25 cellular contexts compared by ENCODE assay signal in genomic region chr4:184991860-184992259, GRCh38. TPM values are rescaled to one million over a fixed set of nuclear protein-coding genes. Genes with fewer than 3 reads are reported as not detected.
DNase-seq lines count a peak whose midpoint lies in the region; ATAC-seq, FAIRE-seq and TF ChIP-seq lines count a peak whose summit lies in the region.
"Had no signal": no experiment of that assay in that cellular context is flagged by ENCODE, and none has a peak within 500 bp of the region (broad histone marks: within the 10 kb centered on the region; RNA-seq: fewer than 3 reads in every experiment).

No MANE protein-coding gene starts in this region.

- H3K4me3 ChIP-seq in A549 (no peak overlapping the region), K562 (no peak overlapping the region), kidney (ENCODE audit: low read length in 2 of 2) (no peak overlapping the region)
- H3K4me3 ChIP-seq: BLaER1 had no signal

- peaks cover 25 to 52% of the 10 kb centered on the region in 2 experiments for H3K27me3 ChIP-seq in K562 (ENCODE audit: control insufficient read depth in 2 of 2, insufficient read depth in 2 of 2, low read length in 2 of 2)
- H3K27me3 ChIP-seq: BLaER1 had no signal

- H3K79me2 ChIP-seq in K562 (ENCODE audit: control insufficient read depth, insufficient read depth, low read length), result no peaks in the 10 kb centered on the region

- no peak for DNase-seq in A549 (ENCODE audit: low read depth in 1 of 2, low spot score in 1 of 2)
- no peak for DNase-seq in GM12892 (ENCODE audit: insufficient read length)
- no peak for DNase-seq in K562 (ENCODE audit: extremely low read depth in 1 of 4, low spot score in 3 of 4)
- DNase-seq in kidney, result no peak
- DNase-seq: ACHN; BE2C; C1 segment of cervical spinal cord; Caco-2; Calu3; CD4-positive, alpha-beta memory T cell; CD4-positive, CD25-positive, alpha-beta regulatory T cell; CD8-positive, alpha-beta memory T cell; DMS79 treated with DMSO at 0.1 percent for 48 hours; GF-D8 had no signal

- TF ChIP-seq EP300 in A549 (IDR thresholded peaks at IDR 0.05) (no peak), K562 (IDR thresholded peaks at IDR 0.05; ENCODE audit: low read length) (no peak)

- BruUV-seq in K562 (replicated peaks; lab: Mats Ljungman, UMichigan), result no TSS peak

- TF ChIP-seq RAD21 in A549 (conservative IDR thresholded peaks at IDR 0.05 in 1 of 2, IDR thresholded peaks at IDR 0.05 in 1 of 2), result no peak
- no peak for TF ChIP-seq RAD21 in K562 (CRISPR knock-in tag; conservative IDR thresholded peaks at IDR 0.05 in 1 of 2, IDR thresholded peaks at IDR 0.05 in 1 of 2)

- WGBS in A549 (ENCODE audit: missing lambda C conversion rate), result 36% methylated on average over 6 of the region's 6 CpGs
- WGBS in K562 (ENCODE audit: insufficient coverage, low coverage, missing lambda C conversion rate), result 0% methylated on average over 6 of the region's 6 CpGs

- CTCF ChIA-PET in A549 (lab: Yijun Ruan, JAX), result interaction anchor here (0.6 to 0.7 kb wide), 2 partner anchors 14 to 270 kb away, joined by 3 read pairs; no protein-coding TSS in a partner anchor
- CTCF ChIA-PET in K562 (lab: Yijun Ruan, JAX; ENCODE audit: low intra/inter-chr PET ratio), result no interaction called here

- intact Hi-C loops in K562 (cut with micrococcal nuclease), result no loop called here
- intact Hi-C loops in kidney (cut with DNase I), result no loop called here

- in situ Hi-C loops in K562 (cut with MboI), result loop anchor here (10.0 kb wide), 1 partner anchor 1333 kb away; no protein-coding TSS in a partner anchor

- H3K9ac ChIP-seq in K562 (ENCODE audit: insufficient read depth in 1 of 2, low read depth in 2 of 2, low read length in 2 of 2), result no peak overlapping the region
- H3K9ac ChIP-seq in kidney (ENCODE audit: low read length in 2 of 2), result no peak overlapping the region
- H3K9ac ChIP-seq: BLaER1 had no signal

- TF ChIP-seq CTCF in A549 (IDR thresholded peaks at IDR 0.05) (no peak), K562 (IDR thresholded peaks at IDR 0.05 in 2 of 3, conservative IDR thresholded peaks at IDR 0.05 in 1 of 3; ENCODE audit: insufficient read depth in 2 of 3, low read depth in 1 of 3, low read length in 3 of 3) (no peak), kidney (IDR thresholded peaks at IDR 0.05; ENCODE audit: borderline replicate concordance, extremely low read depth, insufficient read depth) (no peak)

- 0 out of 2 replicates have a peak, but pooled peaks cover 3% of the 10 kb centered on the region for H4K20me1 ChIP-seq in K562 (replicated peaks; ENCODE audit: control insufficient read depth, insufficient read depth, low read length)
- H4K20me1 ChIP-seq: BLaER1 had no signal

- H3K9me3 ChIP-seq in A549, result no peaks in the 10 kb centered on the region
- H3K9me3 ChIP-seq in K562 (replicated peaks; ENCODE audit: control insufficient read depth, insufficient read depth, low read depth, low read length), result no peaks in the 10 kb centered on the region
- no peaks in the 10 kb centered on the region for H3K9me3 ChIP-seq in kidney (ENCODE audit: control insufficient read depth in 1 of 2, low read length in 2 of 2)
- H3K9me3 ChIP-seq: BE2C, BLaER1, Caco-2 had no signal

- FAIRE-seq in A549 (lab: Jason Lieb, UNC) (no peak), GM12892 (lab: Jason Lieb, UNC) (peak; percentile 5), K562 (lab: Jason Lieb, UNC) (no peak), kidney (lab: Jason Lieb, UNC) (no peak)
- FAIRE-seq: D721Med, G401.6, GM12891, GM18507 had no signal

- no peaks in the 10 kb centered on the region for H3K4me1 ChIP-seq in A549
- no peaks in the 10 kb centered on the region for H3K4me1 ChIP-seq in K562 (replicated peaks in 1 of 2; ENCODE audit: control insufficient read depth in 2 of 2, insufficient read depth in 2 of 2, low read length in 2 of 2)
- peaks cover 2 to 6% of the 10 kb centered on the region in 2 donors for H3K4me1 ChIP-seq in kidney (ENCODE audit: control insufficient read depth in 1 of 2, insufficient read depth in 1 of 2, low read depth in 1 of 2, low read length in 2 of 2)
- H3K4me1 ChIP-seq: BE2C, BLaER1, Caco-2 had no signal

- H3K36me3 ChIP-seq in K562 (ENCODE audit: control insufficient read depth, insufficient read depth, low read length) (no peaks in the 10 kb centered on the region), kidney (ENCODE audit: control insufficient read depth in 1 of 2, insufficient read depth in 2 of 2, low read length in 2 of 2) (no peaks in the 10 kb centered on the region)
- H3K36me3 ChIP-seq: BE2C, BLaER1 had no signal

- H3K4me2 ChIP-seq in A549 (no peak overlapping the region), K562 (ENCODE audit: insufficient read depth, low read length) (no peak overlapping the region)
- H3K4me2 ChIP-seq: BLaER1 had no signal

- TF ChIP-seq POLR2A in A549 (IDR thresholded peaks at IDR 0.05; ENCODE audit: low read length), result no peak
- TF ChIP-seq POLR2A in GM12892 (IDR thresholded peaks at IDR 0.05; ENCODE audit: low read depth, low read length), result no peak
- no peak for TF ChIP-seq POLR2A in K562 (conservative IDR thresholded peaks at IDR 0.05)

- no peak for ATAC-seq in A549
- ATAC-seq in K562, result no peak
- no peak for ATAC-seq in HG03045 (IDR thresholded peaks at IDR 0.05; ENCODE audit: unreplicated experiment)

- POLR2A ChIA-PET in A549 (lab: Yijun Ruan, JAX), result no interaction called here
- POLR2A ChIA-PET in K562 (lab: Yijun Ruan, JAX), result interaction anchor here (1.5 kb wide), 1 partner anchor 10 kb away, joined by 3 read pairs; no protein-coding TSS in a partner anchor

- no peak overlapping the region for H2AFZ ChIP-seq in K562 (ENCODE audit: low read depth, low read length)

- H3K9me1 ChIP-seq in K562 (ENCODE audit: control insufficient read depth, insufficient read depth, low read length), result no peaks in the 10 kb centered on the region

- H3K27ac ChIP-seq in A549 (no peak overlapping the region), K562 (ENCODE audit: extremely low read depth, low read depth, low read length) (no peak overlapping the region), kidney (ENCODE audit: low read depth in 2 of 2, low read length in 2 of 2) (no peak overlapping the region)
- H3K27ac ChIP-seq: 22Rv1, BLaER1 had no signal

TF ChIP-seq in A549, 52 proteins besides CTCF, POLR2A, EP300 and RAD21 (continues in another document):
- TF ChIP-seq RNF2 (IDR thresholded peaks at IDR 0.05; ENCODE audit: borderline replicate concordance, low read depth) (peak; percentile 97), CBX8 (IDR thresholded peaks at IDR 0.05) (peak; percentile 96)

TF ChIP-seq in K562, 482 proteins besides CTCF, POLR2A, EP300 and RAD21 (continues in another document):
- no peak for TF ChIP-seq PRDM10 (IDR thresholded peaks at IDR 0.05; ENCODE audit: partially characterized antibody)
- TF ChIP-seq BMI1 (IDR thresholded peaks at IDR 0.05; ENCODE audit: low read length), result peak; percentile 82
- peak; percentile 16; the same call in 1 of the 2 replicates for TF ChIP-seq CXXC5 (CRISPR knock-in tag; IDR thresholded peaks at IDR 0.05)
- TF ChIP-seq RNF2 (IDR thresholded peaks at IDR 0.05), result peak; percentile 88; the same call in 1 of the 2 replicates

RNA-seq across cellular contexts. Expression of gene HELT, which starts 26.4 kb away (rescaled TPM):
- polyA plus RNA-seq in A549 (2011; rRNA removed) (not detected in 2 replicates), A549 (2017; fragmentation: RNase III; extraction: RNeasy Plus Mini Kit Qiagen cat#74134 plus additional on column Dnase treatment) (not detected in 3 replicates), K562 (2011; rRNA removed) (not detected in 2 replicates), K562 (2014; fragmentation: Illumina TruSeq; extraction: Trizol) (not detected in 2 replicates), K562 (2014; fragmentation: Nextera tagmentation; extraction: Ambion mirVana) (not detected), K562 (2014; rRNA removed) (not detected in 2 replicates), kidney (ENCODE audit: insufficient read depth, low read depth, low replicate concordance) (0.37 TPM)
- not detected in 2 replicates for polyA plus RNA-seq in A549 (2012; cell fraction: cytosol; rRNA removed)
- polyA plus RNA-seq in A549 (2012; cell fraction: nucleus; rRNA removed), result not detected in 2 replicates
- polyA minus RNA-seq in A549 (2011; rRNA and poly(A)+ RNA removed), result not detected in 2 replicates
- polyA plus RNA-seq in GM12892 (2012; ENCODE audit: missing spikeins), result not detected
- not detected in 2 replicates for total RNA-seq in K562 (2011; cell fraction: chromatin; rRNA removed; ENCODE audit: low replicate concordance)
- total RNA-seq in K562 (2011; cell fraction: nucleolus; rRNA removed), result not detected in 2 replicates
- total RNA-seq in K562 (2011; cell fraction: nucleoplasm; rRNA removed), result not detected in 2 replicates
- total RNA-seq in K562 (2014; rRNA removed) (not detected in 2 replicates), K562 (2014; rRNA removed; fragmentation: Illumina TruSeq; extraction: Trizol) (not detected in 2 replicates), K562 (2015; rRNA removed; fragmentation: Illumina TruSeq; extraction: Trizol) (not detected in 2 replicates), K562 (2021) (not detected in 2 replicates), kidney (not detected)
- polyA plus RNA-seq in K562 (2011; cell fraction: cytosol; rRNA removed), result not detected in 2 replicates
- polyA plus RNA-seq in K562 (2011; cell fraction: nucleus; rRNA removed), result not detected in 2 replicates
- polyA plus RNA-seq in K562 (2012), result not detected in 2 replicates
- not detected in 2 replicates for polyA minus RNA-seq in K562 (2011; rRNA and poly(A)+ RNA removed)
- polyA minus RNA-seq in K562 (2011; cell fraction: cytosol; rRNA and poly(A)+ RNA removed), result not detected in 2 replicates
- not detected in 2 replicates for polyA minus RNA-seq in K562 (2011; cell fraction: nucleus; rRNA and poly(A)+ RNA removed)
- total RNA-seq: A172; A673; Caco-2; Calu3; CD4-positive, alpha-beta memory T cell; CD4-positive, CD25-positive, alpha-beta regulatory T cell; CD8-positive, alpha-beta memory T cell had no signal
- polyA plus RNA-seq: AG04450; CD14-positive monocyte; CD4-positive, alpha-beta memory T cell; CD4-positive, CD25-positive, alpha-beta regulatory T cell; CD8-positive, alpha-beta memory T cell had no signal

Comparison
In these comparisons a context has a peak if more than half of its experiments do, and no peak if none do; other contexts are left out.
1. Of the 35 proteins assayed by ChIP-seq in both K562 and A549: peak only in K562: CBX2 and ZFP36; only in A549: none; in both: CBX8 and RNF2; in neither: 31.